28 cellular contexts compared by ENCODE assay signal in genomic region chr7:28177836-28178235, GRCh38. TPM values are rescaled to one million over a fixed set of nuclear protein-coding genes. Genes with fewer than 3 reads are reported as not detected.
DNase-seq lines count a peak whose midpoint lies in the region; ATAC-seq and TF ChIP-seq lines count a peak whose summit lies in the region.
"Had no signal": no experiment of that assay in that cellular context is flagged by ENCODE, and none has a peak within 500 bp of the region (broad histone marks: within the 10 kb centered on the region; RNA-seq: fewer than 3 reads in every experiment).

No MANE protein-coding gene starts in this region.

- ATAC-seq in heart right ventricle (no peak), right cardiac atrium (no peak), memory B cell (ENCODE audit: low read depth) (no peak), upper lobe of left lung (ENCODE audit: low FRiP score in 2 of 2) (no peak), HG03571 (IDR thresholded peaks at IDR 0.05; ENCODE audit: unreplicated experiment) (no peak)
- ATAC-seq: lower lobe of right lung, mucosa of descending colon had no signal

- H3K4me3 Mint-ChIP-seq in memory B cell = no peak overlapping the region

- no peaks in the 10 kb centered on the region for H3K36me3 ChIP-seq in heart right ventricle
- H3K36me3 ChIP-seq in SJSA1 = peaks cover 7% of the 10 kb centered on the region; the same call in 1 of the 2 replicates
- H3K36me3 ChIP-seq in uterus = no peaks in the 10 kb centered on the region
- H3K36me3 ChIP-seq in upper lobe of left lung = no peaks in the 10 kb centered on the region
- H3K36me3 ChIP-seq: brain microvascular endothelial cell, lower lobe of right lung, ovary had no signal

- H3K4me1 ChIP-seq in heart right ventricle = peaks cover 0 to 79% (median 51%) of the 10 kb centered on the region in 9 donors
- H3K4me1 ChIP-seq in right cardiac atrium (ENCODE audit: control insufficient read depth, insufficient read depth, low read length) = peaks cover 2% of the 10 kb centered on the region
- H3K4me1 ChIP-seq in SJSA1 (replicated peaks) = peaks cover 36% of the 10 kb centered on the region
- peaks cover 3 to 6% of the 10 kb centered on the region in 2 donors for H3K4me1 ChIP-seq in uterus
- peaks cover 12 to 24% (median 18%) of the 10 kb centered on the region in 4 donors for H3K4me1 ChIP-seq in upper lobe of left lung

- H3K36me3 Mint-ChIP-seq in memory B cell = peaks cover 2% of the 10 kb centered on the region

- peaks cover 43% of the 10 kb centered on the region for H3K4me1 Mint-ChIP-seq in memory B cell

- DNase-seq in heart right ventricle (no peak), right cardiac atrium (no peak), SJSA1 (ENCODE audit: low read depth in 1 of 2, low spot score in 2 of 2) (no peak), memory B cell (ENCODE audit: low spot score in 2 of 2) (no peak), uterus (no peak), Kasumi-1 (lab: John Stamatoyannopoulos, UW) (no peak), upper lobe of left lung (no peak)
- DNase-seq: activated CD4-positive, alpha-beta T cell treated with anti-CD3 and anti-CD28 coated beads, Interleukin-2, amount 10 ng/mL, durations not matched to agents 7 days and 5 days; activated naive CD4-positive, alpha-beta T cell treated with Interleukin-2 at 50 U/mL for 16 hours; activated T-cell treated with anti-CD3 and anti-CD28 coated beads, Interleukin-2, amount 50 U/mL, for 24 hours; AML-193; brain microvascular endothelial cell; COR-L47; DMS53; GDM1; islet precursor cell; Karpas-422; lower lobe of right lung; mucosa of descending colon; NCI-H146; NCI-H446 treated with DMSO at 0.1 percent for 48 hours; NCI-H82; ovary; stimulated activated CD4-positive, alpha-beta T cell treated with anti-CD3 and anti-CD28 coated beads, Interleukin-12 subunit alpha, Interleukin-12 subunit beta, amount 100 ng/mL, for 4 hours; stimulated activated CD4-positive, alpha-beta T cell treated with anti-CD3 and anti-CD28 coated beads, Interleukin-4, amount 100 ng/mL, for 1 hour; T-helper 9 cell had no signal

- TF ChIP-seq CTCF in heart right ventricle (IDR thresholded peaks at IDR 0.05) = no peak
- no peak for TF ChIP-seq CTCF in uterus (IDR thresholded peaks at IDR 0.05)
- no peak for TF ChIP-seq CTCF in upper lobe of left lung (IDR thresholded peaks at IDR 0.05)

- H3K4me3 ChIP-seq in heart right ventricle = peak overlapping the region in 1 of 10 donors; percentile 71
- H3K4me3 ChIP-seq in right cardiac atrium (ENCODE audit: low read length) = no peak overlapping the region
- no peak overlapping the region for H3K4me3 ChIP-seq in SJSA1
- H3K4me3 ChIP-seq in uterus = no peak overlapping the region
- H3K4me3 ChIP-seq in upper lobe of left lung = no peak overlapping the region
- H3K4me3 ChIP-seq: mucosa of descending colon, ovary had no signal

- peak overlapping the region; percentile 42 for H3K27ac Mint-ChIP-seq in memory B cell
- H3K27ac Mint-ChIP-seq: activated CD4-positive, alpha-beta T cell treated with anti-CD3 and anti-CD28 coated beads, Interleukin-2, amount 10 ng/mL, durations not matched to agents 7 days and 5 days had no signal

- H3K9me3 ChIP-seq in heart right ventricle = no peaks in the 10 kb centered on the region
- no peaks in the 10 kb centered on the region for H3K9me3 ChIP-seq in right cardiac atrium (ENCODE audit: control insufficient read depth, low read length)
- no peaks in the 10 kb centered on the region for H3K9me3 ChIP-seq in SJSA1 (replicated peaks)
- no peaks in the 10 kb centered on the region for H3K9me3 ChIP-seq in uterus
- no peaks in the 10 kb centered on the region for H3K9me3 ChIP-seq in upper lobe of left lung
- H3K9me3 ChIP-seq: lower lobe of right lung, mucosa of descending colon, ovary had no signal

- WGBS in heart right ventricle, 2 donors = 59% methylated on average over 1 of the region's 1 CpG
- WGBS in right cardiac atrium = 58% methylated on average over 1 of the region's 1 CpG
- WGBS in upper lobe of left lung, 2 donors = 73 to 82% methylated on average over 1 of the region's 1 CpG

- no peaks in the 10 kb centered on the region for H3K27me3 Mint-ChIP-seq in memory B cell
- H3K27me3 Mint-ChIP-seq: activated T-cell treated with anti-CD3 and anti-CD28 coated beads, Interleukin-2, amount 50 U/mL, for 24 hours had no signal

- peak overlapping the region in 7 of 10 donors; percentile 85 to 93 (median 90) for H3K27ac ChIP-seq in heart right ventricle
- H3K27ac ChIP-seq in right cardiac atrium (ENCODE audit: low read length) = no peak overlapping the region
- peak overlapping the region; percentile 27; the same call in 1 of the 2 replicates for H3K27ac ChIP-seq in SJSA1
- peak overlapping the region; percentile 70 to 87 for H3K27ac ChIP-seq in uterus
- H3K27ac ChIP-seq in upper lobe of left lung = no peak overlapping the region
- H3K27ac ChIP-seq: brain microvascular endothelial cell, ovary, VCaP had no signal

- no peak for TF ChIP-seq EP300 in upper lobe of left lung (IDR thresholded peaks at IDR 0.05)

- no peak for TF ChIP-seq POLR2A in uterus (IDR thresholded peaks at IDR 0.05)
- no peak for TF ChIP-seq POLR2A in upper lobe of left lung (IDR thresholded peaks at IDR 0.05)

- no peaks in the 10 kb centered on the region for H3K27me3 ChIP-seq in heart right ventricle
- H3K27me3 ChIP-seq in right cardiac atrium (ENCODE audit: control insufficient read depth, insufficient read depth) = no peaks in the 10 kb centered on the region
- no peaks in the 10 kb centered on the region for H3K27me3 ChIP-seq in SJSA1 (replicated peaks)
- no peaks in the 10 kb centered on the region for H3K27me3 ChIP-seq in uterus
- no peaks in the 10 kb centered on the region for H3K27me3 ChIP-seq in upper lobe of left lung
- H3K27me3 ChIP-seq: brain microvascular endothelial cell, ovary had no signal

- H3K9me3 Mint-ChIP-seq in memory B cell = no peaks in the 10 kb centered on the region
- H3K9me3 Mint-ChIP-seq: activated CD4-positive, alpha-beta T cell treated with anti-CD3 and anti-CD28 coated beads, Interleukin-2, amount 10 ng/mL, durations not matched to agents 7 days and 5 days; activated T-cell treated with anti-CD3 and anti-CD28 coated beads, Interleukin-2, amount 50 U/mL, for 24 hours had no signal

- intact Hi-C loops in heart right ventricle (cut with DNase I) (loop anchor here in 7 of 10 donors (5.0 to 10.0 kb wide), 4 partner anchors 71 to 94 kb away; no protein-coding TSS in a partner anchor), right cardiac atrium (cut with DNase I) (no loop called here), uterus (cut with DNase I; ENCODE audit: low total_unique reads) (no loop called here)

RNA-seq across cellular contexts. Expression of gene JAZF1, which starts 2.8 kb away (rescaled TPM):
- total RNA-seq in heart right ventricle (10 to 100 TPM; 22.3 to 42.3 (median 32.9) TPM), right cardiac atrium (10 to 100 TPM; 19.9 to 27.4 (median 25.4) TPM), uterus (10 to 100 TPM; 27.6 to 58.5 (median 34.4) TPM), upper lobe of left lung (10 to 100 TPM in 4 of 6 donors, 1 to 10 TPM in 2; 4.2 to 19.4 (median 12.4) TPM)
- polyA plus RNA-seq in heart right ventricle (10 to 100 TPM in 1 of 2 donors, 1 to 10 TPM in 1; 6.9 to 14.1 TPM), right cardiac atrium (12.9 TPM)
- 21.2 and 36.6 TPM in 2 replicates for total RNA-seq in SJSA1 (2014; rRNA removed; shearing (Covaris generic))

Comparison
In these comparisons a context has a peak if more than half of its experiments do, and no peak if none do; other contexts are left out.
1. H3K27ac ChIP-seq: peak in heart right ventricle (7 of 10), SJSA1 (single experiment) and uterus (2 of 2); none in right cardiac atrium (single experiment) and upper lobe of left lung (0 of 4).
2. intact Hi-C loops: an anchor here in heart right ventricle (5.0 to 10.0 kb wide); none called in right cardiac atrium and uterus.